8 cellular contexts compared by ENCODE assay signal in genomic region chrX:147803948-147804347, GRCh38.
DNase-seq lines count a peak whose midpoint lies in the region; ATAC-seq, FAIRE-seq and TF ChIP-seq lines count a peak whose summit lies in the region.

No MANE protein-coding gene starts in this region.

- H3K4me1 ChIP-seq in A549, result no peaks in the 10 kb centered on the region

- no peak overlapping the region for H3K4me2 ChIP-seq in A549

- ATAC-seq in A549, result peak in 1 of 2 experiments; percentile 66; a peak in 2 of 6 replicates
- peak; percentile 61 for ATAC-seq in activated CD8-positive, alpha-beta T cell treated with anti-CD3 and anti-CD28 coated beads, Interleukin-2, amount 10 ng/mL, durations not matched to agents 7 days and 5 days
- no peak for ATAC-seq in GM21737 (IDR thresholded peaks at IDR 0.05; ENCODE audit: unreplicated experiment)

- TF ChIP-seq CTCF in A549 (IDR thresholded peaks at IDR 0.05), result peak; percentile 23; the same call in 1 of the 3 replicates
- peak; percentile 61 for TF ChIP-seq CTCF in GM13977 (IDR thresholded peaks at IDR 0.05; ENCODE audit: extremely low read depth, insufficient read depth, missing control alignments)
- peak; percentile 66 for TF ChIP-seq CTCF in neural crest cell (conservative IDR thresholded peaks at IDR 0.05)

- DNase-seq in A549 (ENCODE audit: low read depth in 1 of 2, low spot score in 1 of 2) (peak; percentile 0 to 7), GM13977 (ENCODE audit: low spot score) (peak; percentile 20), neural crest cell (ENCODE audit: low read depth, low spot score) (no peak), GDM1 (lab: John Stamatoyannopoulos, UW) (no peak)
- peak; percentile 7 for DNase-seq in Jurkat, Clone E6-1 (ENCODE audit: low read depth, low spot score)
- peak; percentile 39 for DNase-seq in activated CD8-positive, alpha-beta T cell treated with anti-CD3 and anti-CD28 coated beads, Interleukin-2, amount 10 ng/mL, durations not matched to agents 7 days and 5 days
- DNase-seq in stimulated activated naive CD4-positive, alpha-beta T cell treated with Interleukin-2 at 50 U/mL for 16 hours (lab: John Stamatoyannopoulos, UW), result no peak

- H3K27me3 Mint-ChIP-seq in activated CD8-positive, alpha-beta T cell treated with anti-CD3 and anti-CD28 coated beads, Interleukin-2, amount 10 ng/mL, durations not matched to agents 7 days and 5 days (ENCODE audit: low read depth), result no peaks in the 10 kb centered on the region
- H3K27me3 Mint-ChIP-seq in neural crest cell (ENCODE audit: low read depth), result no peaks in the 10 kb centered on the region

- WGBS in A549 (ENCODE audit: missing lambda C conversion rate), result 4% methylated on average over 2 of the region's 2 CpGs

- FAIRE-seq in A549 (lab: Jason Lieb, UNC), result peak; percentile 63

- in situ Hi-C loops in GM13977 (cut with MboI; ENCODE audit: low pct_unique_long_range_greater_than_20kb, low sequenced_read_pairs, unreplicated experiment), result no loop called here

- H3K27ac ChIP-seq in A549, result no peak overlapping the region

- H3K36me3 Mint-ChIP-seq in activated CD8-positive, alpha-beta T cell treated with anti-CD3 and anti-CD28 coated beads, Interleukin-2, amount 10 ng/mL, durations not matched to agents 7 days and 5 days (ENCODE audit: low read depth), result no peaks in the 10 kb centered on the region
- H3K36me3 Mint-ChIP-seq in neural crest cell (ENCODE audit: low read depth), result no peaks in the 10 kb centered on the region

- no peak for TF ChIP-seq POLR2A in A549 (IDR thresholded peaks at IDR 0.05; ENCODE audit: low read length)

- no peak overlapping the region for H3K27ac Mint-ChIP-seq in activated CD8-positive, alpha-beta T cell treated with anti-CD3 and anti-CD28 coated beads, Interleukin-2, amount 10 ng/mL, durations not matched to agents 7 days and 5 days
- no peak overlapping the region for H3K27ac Mint-ChIP-seq in neural crest cell (ENCODE audit: unreplicated experiment)

- no peak for TF ChIP-seq EP300 in A549 (IDR thresholded peaks at IDR 0.05)

- POLR2A ChIA-PET in A549 (lab: Yijun Ruan, JAX), result no interaction called here
- POLR2A ChIA-PET in activated CD8-positive, alpha-beta T cell treated with anti-CD3 and anti-CD28 coated beads, Interleukin-2, amount 10 ng/mL, durations not matched to agents 7 days and 5 days (lab: Charles Lee), result no interaction called here

- TF ChIP-seq RAD21 in A549 (conservative IDR thresholded peaks at IDR 0.05 in 1 of 2, IDR thresholded peaks at IDR 0.05 in 1 of 2), result peak; percentile 26 to 49; a peak in 3 of 5 replicates

- CTCF ChIA-PET in A549 (lab: Yijun Ruan, JAX), result interaction anchor here (0.7 to 1.1 kb wide), 2 partner anchors 23 to 57 kb away, joined by 3 read pairs; no protein-coding TSS in a partner anchor
- CTCF ChIA-PET in activated CD8-positive, alpha-beta T cell treated with anti-CD3 and anti-CD28 coated beads, Interleukin-2, amount 10 ng/mL, durations not matched to agents 7 days and 5 days (lab: Charles Lee), result interaction anchor here (0.7 to 1.2 kb wide), 2 partner anchors 16 to 328 kb away, joined by 3 to 9 read pairs; no protein-coding TSS in a partner anchor

- peaks cover 3% of the 10 kb centered on the region for H3K4me1 Mint-ChIP-seq in activated CD8-positive, alpha-beta T cell treated with anti-CD3 and anti-CD28 coated beads, Interleukin-2, amount 10 ng/mL, durations not matched to agents 7 days and 5 days (ENCODE audit: low read depth)
- no peaks in the 10 kb centered on the region for H3K4me1 Mint-ChIP-seq in neural crest cell

- H3K9me3 ChIP-seq in A549, result no peaks in the 10 kb centered on the region

- no peak overlapping the region for H3K4me3 ChIP-seq in A549
- no peak overlapping the region for H3K4me3 ChIP-seq in Jurkat, Clone E6-1 (ENCODE audit: low read length)

- no peaks in the 10 kb centered on the region for H3K9me3 Mint-ChIP-seq in activated CD8-positive, alpha-beta T cell treated with anti-CD3 and anti-CD28 coated beads, Interleukin-2, amount 10 ng/mL, durations not matched to agents 7 days and 5 days (ENCODE audit: insufficient read depth)
- H3K9me3 Mint-ChIP-seq in neural crest cell, result no peaks in the 10 kb centered on the region

- H3K4me3 Mint-ChIP-seq in activated CD8-positive, alpha-beta T cell treated with anti-CD3 and anti-CD28 coated beads, Interleukin-2, amount 10 ng/mL, durations not matched to agents 7 days and 5 days, result no peak overlapping the region
- H3K4me3 Mint-ChIP-seq in neural crest cell, result no peak overlapping the region

TF ChIP-seq in A549, 52 proteins besides CTCF, POLR2A, EP300 and RAD21:
- no peak for TF ChIP-seq JUNB (IDR thresholded peaks at IDR 0.05)
- no peak for TF ChIP-seq HES2 (IDR thresholded peaks at IDR 0.05)
- TF ChIP-seq HOXB5 (CRISPR knock-in tag; IDR thresholded peaks at IDR 0.05), result no peak
- no peak for TF ChIP-seq BHLHE40 (IDR thresholded peaks at IDR 0.05; ENCODE audit: low read depth, low read length)
- TF ChIP-seq BCL3 (IDR thresholded peaks at IDR 0.05), result no peak
- no peak for TF ChIP-seq JUN (IDR thresholded peaks at IDR 0.05)
- no peak for TF ChIP-seq SMC3 (IDR thresholded peaks at IDR 0.05)
- TF ChIP-seq HDAC2 (IDR thresholded peaks at IDR 0.05), result no peak
- TF ChIP-seq TFCP2L1 (CRISPR knock-in tag; IDR thresholded peaks at IDR 0.05), result no peak
- no peak for TF ChIP-seq ELK1 (IDR thresholded peaks at IDR 0.05; ENCODE audit: low read depth, low read length)
- no peak for TF ChIP-seq ZNF302 (CRISPR knock-in tag; IDR thresholded peaks at IDR 0.05)
- TF ChIP-seq GATA3 (IDR thresholded peaks at IDR 0.05; ENCODE audit: borderline replicate concordance), result no peak
- no peak for TF ChIP-seq MAZ (IDR thresholded peaks at IDR 0.05; ENCODE audit: borderline replicate concordance, low read depth, low read length)
- TF ChIP-seq MAX (IDR thresholded peaks at IDR 0.05), result no peak
- no peak for TF ChIP-seq NPAS2 (CRISPR knock-in tag; IDR thresholded peaks at IDR 0.05; ENCODE audit: borderline replicate concordance)
- no peak for TF ChIP-seq HEYL (CRISPR knock-in tag; IDR thresholded peaks at IDR 0.05)
- TF ChIP-seq CHD4 (IDR thresholded peaks at IDR 0.05; ENCODE audit: borderline replicate concordance), result no peak
- no peak for TF ChIP-seq MYC (IDR thresholded peaks at IDR 0.05; ENCODE audit: borderline replicate concordance, low read length)
- no peak for TF ChIP-seq REST (IDR thresholded peaks at IDR 0.05)
- no peak for TF ChIP-seq SREBF2 (IDR thresholded peaks at IDR 0.05)

Comparison
In these comparisons a context has a peak if more than half of its experiments do, and no peak if none do; other contexts are left out.
1. DNase-seq: peak in A549 (2 of 2), GM13977 (single experiment), Jurkat, Clone E6-1 (single experiment) and activated CD8-positive, alpha-beta T cell treated with anti-CD3 and anti-CD28 coated beads, Interleukin-2, amount 10 ng/mL, durations not matched to agents 7 days and 5 days (single experiment); none in neural crest cell (single experiment), GDM1 (single experiment) and stimulated activated naive CD4-positive, alpha-beta T cell treated with Interleukin-2 at 50 U/mL for 16 hours (single experiment).
2. Peak in every context shown above with its lines, with median percentiles within 50 percentile points of each other: CTCF ChIP-seq.